In genomic region chr1:205004296-205004813, GRCh38 we compare ENCODE assay signal across 22 cellular contexts. TPM values are rescaled to one million over a fixed set of nuclear protein-coding genes. Genes with fewer than 3 reads are reported as not detected.
"Had no signal": no experiment of that assay in that cellular context is flagged by ENCODE, and none has a peak within 500 bp of the region (broad histone marks: within the 10 kb centered on the region; RNA-seq: fewer than 3 reads in every experiment).

No MANE protein-coding gene starts in this region.

- ATAC-seq: gastrocnemius medialis; naive thymus-derived CD4-positive, alpha-beta T cell; stimulated activated naive B cell treated with anti-CD40 and anti-IgM and Interleukin-4, amounts not matched to agents 10 μg/mL and 1 μg/mL and 100 μg/mL, for 72 hours had no signal

- H3K4me3 ChIP-seq: adrenal gland, gastrocnemius medialis, heart right ventricle, neural progenitor cell, sigmoid colon, spleen, tibial artery, vagina had no signal

- H3K9me3 ChIP-seq: adrenal gland, gastrocnemius medialis, heart right ventricle, sigmoid colon, spleen, tibial artery, vagina had no signal

- H3K79me2 ChIP-seq: parathyroid adenoma had no signal

- H3K27me3 ChIP-seq: adrenal gland, gastrocnemius medialis, sigmoid colon, tibial artery, vagina had no signal

- H3K27ac ChIP-seq: gastrocnemius medialis, heart right ventricle, neural progenitor cell, parathyroid adenoma, tibial artery had no signal

- H2AFZ ChIP-seq: neural progenitor cell, parathyroid adenoma had no signal

- H3K36me3 ChIP-seq: gastrocnemius medialis, heart right ventricle, neural progenitor cell, spleen, vagina had no signal

- H3K4me1 ChIP-seq: adrenal gland, gastrocnemius medialis, heart right ventricle, parathyroid adenoma, sigmoid colon, tibial artery, vagina had no signal

- DNase-seq: activated CD4-positive, alpha-beta T cell treated with anti-CD3 and anti-CD28 coated beads for 1 hour; activated CD4-positive, alpha-beta T cell treated with anti-CD3 and anti-CD28 coated beads, Interleukin-2, amount 50 U/mL, for 4 hours; activated gamma-delta T cell; dermis blood vessel endothelial cell; gastrocnemius medialis; heart right ventricle; kidney glomerular epithelial cell; mesendoderm; naive thymus-derived CD4-positive, alpha-beta T cell; sigmoid colon; spleen; stimulated activated naive B cell treated with anti-CD40 and anti-IgM and Interleukin-4, amounts not matched to agents 10 μg/mL and 1 μg/mL and 100 μg/mL, for 72 hours; SW 1271; T-helper 2 cell; tibial artery; WERI-Rb-1 had no signal

- H3K9ac ChIP-seq: neural progenitor cell, parathyroid adenoma had no signal

RNA-seq across cellular contexts. Expression of gene CNTN2, which starts 38.7 kb away (rescaled TPM):
- total RNA-seq: activated CD8-positive, alpha-beta memory T cell treated with anti-CD3 and anti-CD28 coated beads for 36 hours; chondrocyte; dermis blood vessel endothelial cell; gastrocnemius medialis; naive thymus-derived CD4-positive, alpha-beta T cell had no signal
- polyA plus RNA-seq: naive thymus-derived CD4-positive, alpha-beta T cell had no signal
